In the genomic region with DNA sequence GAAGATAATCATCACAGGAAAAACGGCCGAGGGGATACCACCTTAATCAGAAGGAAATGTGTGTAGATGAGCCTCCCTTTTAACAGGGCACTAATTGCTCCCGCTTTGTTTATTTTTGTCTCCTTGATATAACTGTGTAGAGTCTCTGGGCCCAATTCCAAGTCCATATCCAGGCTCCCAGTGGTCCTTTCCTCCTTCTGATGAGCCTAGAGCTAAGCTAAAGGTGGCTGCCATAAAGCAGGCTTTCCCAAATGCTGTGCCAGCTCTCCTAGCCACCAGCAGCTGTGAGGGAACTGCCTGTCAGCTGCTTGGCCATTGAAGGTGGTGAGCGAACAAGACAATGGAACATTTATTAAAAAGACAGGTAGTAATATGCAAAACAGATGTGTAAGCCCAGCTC, we compare ENCODE assay signal across 20 cellular contexts.
"Had no signal": no experiment of that assay in that cellular context is flagged by ENCODE, and none has a peak within 500 bp of the region (broad histone marks: within the 10 kb centered on the region; RNA-seq: fewer than 3 reads in every experiment).

No MANE protein-coding gene starts in this region.

- H3K27ac ChIP-seq: gastroesophageal sphincter, left lung, lower lobe of right lung, parathyroid adenoma, prostate gland, right lobe of liver, tibial artery, upper lobe of left lung, uterus had no signal

- H3K4me3 ChIP-seq: gastroesophageal sphincter, left lung, lower lobe of right lung, prostate gland, right lobe of liver, tibial artery, upper lobe of left lung, uterus had no signal

- DNase-seq: effector memory CD4-positive, alpha-beta T cell; glutamatergic neuron; immature natural killer cell; left lung; lower lobe of right lung; occipital lobe; right lobe of liver; stimulated activated CD4-positive, alpha-beta T cell treated with anti-CD3 and anti-CD28 coated beads, Interleukin-15, amount 100 ng/mL, for 24 hours; stimulated activated CD4-positive, alpha-beta T cell treated with anti-CD3 and anti-CD28 coated beads, Interleukin-1b, Interleukin-23, amount 100 ng/mL, for 48 hours; stimulated activated CD4-positive, alpha-beta T cell treated with anti-CD3 and anti-CD28 coated beads, Interleukin-4, amount 100 ng/mL, for 24 hours; tibial artery; upper lobe of left lung; uterus had no signal

- ATAC-seq: esophagus mucosa; gastroesophageal sphincter; left lung; lower lobe of right lung; stimulated activated memory B cell treated with anti-CD40 and anti-IgM and Interleukin-4, amounts not matched to agents 10 μg/mL and 1 μg/mL and 100 μg/mL, for 72 hours had no signal

- FAIRE-seq: endometrium, keratinocyte had no signal
